ENCODE assay signal across 20 cellular contexts in the genomic region with DNA sequence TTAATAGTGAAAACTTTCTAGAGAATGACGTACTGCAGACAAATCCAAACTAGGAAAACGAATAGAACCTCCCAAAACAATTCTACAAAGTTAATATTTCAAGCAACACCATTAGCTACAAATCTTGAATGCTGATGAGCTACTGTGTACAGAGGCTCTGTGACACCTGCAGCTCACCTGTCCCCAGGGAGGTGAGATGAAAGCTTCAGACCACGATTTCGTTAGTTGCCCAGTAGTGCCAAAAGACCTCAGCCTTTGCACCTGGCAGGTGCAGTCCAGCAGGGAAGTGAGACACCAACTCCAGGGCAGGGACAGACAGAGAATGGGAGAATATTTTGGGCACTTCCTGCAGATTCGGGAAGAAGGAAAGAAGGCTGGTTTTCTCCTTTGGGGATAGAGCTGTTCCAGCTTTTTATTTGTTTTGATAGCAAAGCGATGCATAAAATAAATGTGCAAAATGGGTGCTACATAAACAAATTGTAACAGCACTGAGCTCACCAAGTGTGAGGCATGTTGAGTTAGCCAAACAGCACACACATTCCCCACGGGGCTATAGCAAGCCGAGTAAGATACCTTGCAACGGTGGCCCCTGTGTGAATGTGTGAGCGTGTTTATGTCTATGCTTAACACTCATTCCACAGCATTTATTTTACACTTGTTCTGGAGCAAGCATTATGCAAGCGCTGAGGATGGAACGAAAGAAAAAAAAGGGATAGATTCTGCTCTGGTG.
DNase-seq lines count a peak whose midpoint lies in the region; ATAC-seq and TF ChIP-seq lines count a peak whose summit lies in the region.
"Had no signal": no experiment of that assay in that cellular context is flagged by ENCODE, and none has a peak within 500 bp of the region (broad histone marks: within the 10 kb centered on the region; RNA-seq: fewer than 3 reads in every experiment).

No MANE protein-coding gene starts in this region.

- H3K27me3 ChIP-seq in Karpas-422 (ENCODE audit: low read length) (no peaks in the 10 kb centered on the region), psoas muscle (ENCODE audit: insufficient read depth in 3 of 3, low read length in 2 of 3) (no peaks in the 10 kb centered on the region)
- H3K27me3 ChIP-seq: Peyer's patch, transverse colon had no signal

- no peak for ATAC-seq in psoas muscle

- H3K9me3 ChIP-seq in Karpas-422 (ENCODE audit: low read length) (no peaks in the 10 kb centered on the region), psoas muscle (peaks cover 4% of the 10 kb centered on the region)
- H3K9me3 ChIP-seq: Peyer's patch, transverse colon had no signal

- WGBS in psoas muscle, 3 donors: 60 to 69% (median 63%) methylated on average over 12 of the region's 12 CpGs

- H3K4me1 ChIP-seq in Karpas-422 (ENCODE audit: low read length): peaks cover 15% of the 10 kb centered on the region
- no peaks in the 10 kb centered on the region for H3K4me1 ChIP-seq in psoas muscle
- H3K4me1 ChIP-seq: Peyer's patch, transverse colon had no signal

- H3K4me3 ChIP-seq in Karpas-422 (ENCODE audit: low read length) (no peak overlapping the region), foreskin fibroblast (ENCODE audit: low read depth in 1 of 2, low read length in 2 of 2) (no peak overlapping the region), psoas muscle (no peak overlapping the region)
- H3K4me3 ChIP-seq: GM23248, Peyer's patch, transverse colon had no signal

- H3K9me2 ChIP-seq in Karpas-422 (replicated peaks; ENCODE audit: insufficient read depth, low read length): no peaks in the 10 kb centered on the region

- no peak overlapping the region for H3K9ac ChIP-seq in Karpas-422 (ENCODE audit: low read length)
- H3K9ac ChIP-seq: GM23248 had no signal

- H2AFZ ChIP-seq in Karpas-422 (ENCODE audit: low read length): no peak overlapping the region
- H2AFZ ChIP-seq: GM23248 had no signal

- no peak overlapping the region for H3K27ac ChIP-seq in Karpas-422 (ENCODE audit: low read length)
- no peak overlapping the region for H3K27ac ChIP-seq in psoas muscle
- H3K27ac ChIP-seq: GM23248, Peyer's patch, transverse colon had no signal

- no peaks in the 10 kb centered on the region for H3K79me2 ChIP-seq in Karpas-422 (ENCODE audit: low read length)

- TF ChIP-seq CTCF in foreskin fibroblast (IDR thresholded peaks at IDR 0.05; ENCODE audit: low read depth, low read length) (no peak), psoas muscle (IDR thresholded peaks at IDR 0.05) (no peak)

- intact Hi-C loops in psoas muscle (cut with DNase I): no loop called here

- H4K20me1 ChIP-seq in Karpas-422 (ENCODE audit: insufficient read depth, low read depth, low read length): no peaks in the 10 kb centered on the region

- H3K36me3 ChIP-seq in Karpas-422 (ENCODE audit: insufficient read depth, low read length) (no peaks in the 10 kb centered on the region), psoas muscle (ENCODE audit: insufficient read depth in 1 of 2, low read depth in 1 of 2) (no peaks in the 10 kb centered on the region)
- H3K36me3 ChIP-seq: Peyer's patch, transverse colon had no signal

- DNase-seq in Karpas-422: peak; percentile 44
- DNase-seq in NCI-H146 (lab: John Stamatoyannopoulos, UW): peak; percentile 97
- peak; percentile 73 for DNase-seq in NCI-H345 treated with DMSO at 0.1 percent for 48 hours (lab: John Stamatoyannopoulos, UW; ENCODE audit: unreplicated experiment)
- peak; percentile 92 for DNase-seq in RPMI8226
- no peak for DNase-seq in foreskin fibroblast
- DNase-seq in psoas muscle: no peak
- DNase-seq in NK-92 (lab: John Stamatoyannopoulos, UW; ENCODE audit: unreplicated experiment): no peak
- DNase-seq: activated CD4-positive, alpha-beta T cell treated with anti-CD3 and anti-CD28 coated beads for 4 hours; activated T-cell treated with anti-CD3 and anti-CD28 coated beads, Interleukin-2, amount 50 U/mL, for 24 hours; DMS 273 treated with DMSO at 0.1 percent for 48 hours; glutamatergic neuron; GM23248; HFFc6; IMR-90; mesenchymal stem cell; NCI-H1694; Peyer's patch; stimulated activated CD8-positive, alpha-beta memory T cell treated with anti-CD3 and anti-CD28 coated beads, Interleukin-4, amount 100 ng/mL, for 48 hours; T-helper 1 cell; transverse colon had no signal

- peak overlapping the region; percentile 17 for H3K4me2 ChIP-seq in Karpas-422 (ENCODE audit: low read depth, low read length, poor library complexity, severe bottlenecking)

Comparison
In these comparisons a context has a peak if more than half of its experiments do, and no peak if none do; other contexts are left out.
1. DNase-seq: peak in Karpas-422 (single experiment), NCI-H146 (single experiment), NCI-H345 treated with DMSO at 0.1 percent for 48 hours (single experiment) and RPMI8226 (single experiment); none in foreskin fibroblast (0 of 2), psoas muscle (0 of 2) and NK-92 (single experiment).